ENCODE assay signal across 8 cellular contexts in genomic region chr7:134613623-134614347, GRCh38. TPM values are rescaled to one million over a fixed set of nuclear protein-coding genes. Genes with fewer than 3 reads are reported as not detected.
DNase-seq lines count a peak whose midpoint lies in the region; ATAC-seq, FAIRE-seq and TF ChIP-seq lines count a peak whose summit lies in the region.

No MANE protein-coding gene starts in this region.

- H3K4me1 ChIP-seq in skeletal muscle satellite cell (ENCODE audit: control insufficient read depth, insufficient read depth, low read length), result peaks cover 40% of the 10 kb centered on the region

- peak overlapping the region; percentile 74 for H3K9ac ChIP-seq in skeletal muscle satellite cell (ENCODE audit: low read depth, low read length)

- no peak for TF ChIP-seq POLR2A in H54 (IDR thresholded peaks at IDR 0.05; ENCODE audit: low read depth, low read length)

- peak; percentile 11 for FAIRE-seq in H54 (lab: Jason Lieb, UNC)

- H3K4me3 ChIP-seq in fibroblast of mammary gland (ENCODE audit: control insufficient read depth, low read depth, low read length), result no peak overlapping the region
- H3K4me3 ChIP-seq in skeletal muscle satellite cell (ENCODE audit: low read length), result peak overlapping the region; percentile 5

- H3K27me3 ChIP-seq in skeletal muscle satellite cell (ENCODE audit: control insufficient read depth, insufficient read depth, low read length), result no peaks in the 10 kb centered on the region

- H3K9me3 ChIP-seq in skeletal muscle satellite cell (replicated peaks; ENCODE audit: low read length), result no peaks in the 10 kb centered on the region

- DNase-seq in H54 (ENCODE audit: insufficient read length, low spot score) (peak; percentile 18), RPMI7951 (ENCODE audit: low read depth) (peak; percentile 95), fibroblast of mammary gland (ENCODE audit: low read depth) (peak; percentile 99), T-helper 9 cell (no peak), UCSD-AML1 (lab: John Stamatoyannopoulos, UW; ENCODE audit: unreplicated experiment) (no peak), DMS79 treated with DMSO at 0.1 percent for 48 hours (lab: John Stamatoyannopoulos, UW) (no peak)

- peak overlapping the region; percentile 66 for H3K4me2 ChIP-seq in skeletal muscle satellite cell (ENCODE audit: low read length)

- no peak for ATAC-seq in GM19324 (IDR thresholded peaks at IDR 0.05; ENCODE audit: low FRiP score, unreplicated experiment)

- no peaks in the 10 kb centered on the region for H3K36me3 ChIP-seq in skeletal muscle satellite cell (ENCODE audit: insufficient read depth, low read length)

- TF ChIP-seq CTCF in fibroblast of mammary gland (conservative IDR thresholded peaks at IDR 0.05; ENCODE audit: control insufficient read depth, insufficient read depth, low read depth, low read length), result peak; percentile 5

RNA-seq across cellular contexts. Expression of gene BPGM, which starts 32.9 kb away (rescaled TPM):
- 36.3 and 44.5 TPM in 2 replicates for total RNA-seq in RPMI7951 (2014; rRNA removed; shearing (Covaris generic))
- 30.2 and 37.8 TPM in 2 replicates for total RNA-seq in skeletal muscle satellite cell (2012; rRNA removed)

Comparison
In these comparisons a context has a peak if more than half of its experiments do, and no peak if none do; other contexts are left out.
1. DNase-seq: peak in H54 (single experiment), RPMI7951 (single experiment) and fibroblast of mammary gland (single experiment); none in T-helper 9 cell (single experiment), UCSD-AML1 (single experiment) and DMS79 treated with DMSO at 0.1 percent for 48 hours (single experiment).